ENCODE assay signal across 21 cellular contexts in the genomic region with DNA sequence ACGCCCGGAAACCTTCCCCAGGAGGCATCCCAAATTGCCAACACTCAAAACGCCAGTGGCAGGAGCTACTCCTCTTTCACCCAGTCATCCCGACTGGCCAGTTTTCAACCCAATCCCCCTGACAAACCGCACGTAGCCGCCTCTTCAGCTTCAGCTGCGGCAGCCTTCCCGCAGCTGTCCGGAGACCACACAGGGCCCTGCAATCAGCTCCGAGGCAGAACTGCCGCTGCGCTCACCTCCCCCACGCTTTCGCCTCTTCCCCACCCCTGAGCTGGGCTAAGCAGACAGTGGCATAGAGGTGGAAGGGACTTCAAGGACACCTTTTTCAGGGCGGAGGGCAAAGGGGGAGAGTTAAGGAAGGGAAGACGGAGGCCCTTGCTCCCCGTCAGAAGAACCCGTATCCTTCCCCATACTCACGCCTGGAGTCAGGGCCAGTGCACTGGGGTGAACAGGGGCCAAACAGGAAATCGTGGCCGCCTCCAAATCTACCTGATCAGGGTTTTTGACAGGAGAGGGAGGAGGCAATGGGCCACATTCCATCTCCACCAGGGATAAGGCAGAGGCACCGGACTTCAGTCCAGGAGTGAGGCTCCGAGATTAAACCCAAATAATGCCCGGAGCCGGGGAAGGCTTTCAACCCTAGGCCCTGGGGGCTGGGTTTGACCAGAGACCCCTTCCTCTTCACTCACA. TPM values are rescaled to one million over a fixed set of nuclear protein-coding genes. Genes with fewer than 3 reads are reported as not detected.
DNase-seq lines count a peak whose midpoint lies in the region; ATAC-seq and TF ChIP-seq lines count a peak whose summit lies in the region.
"Had no signal": no experiment of that assay in that cellular context is flagged by ENCODE, and none has a peak within 500 bp of the region (broad histone marks: within the 10 kb centered on the region; RNA-seq: fewer than 3 reads in every experiment).

No MANE protein-coding gene starts in this region.

- POLR2A ChIA-PET in HCT116 (lab: Charles Lee): no interaction called here

- H2AFZ ChIP-seq in HCT116 (ENCODE audit: low read depth, low read length, poor library complexity, severe bottlenecking): no peak overlapping the region

- ATAC-seq in HCT116: no peak
- ATAC-seq in HG03565 (IDR thresholded peaks at IDR 0.05; ENCODE audit: unreplicated experiment): no peak
- no peak for ATAC-seq in HG02938 (IDR thresholded peaks at IDR 0.05; ENCODE audit: unreplicated experiment)
- ATAC-seq: body of pancreas; stimulated activated naive B cell treated with anti-CD40 and anti-IgM and Interleukin-4, amounts not matched to agents 10 μg/mL and 1 μg/mL and 100 μg/mL, for 72 hours had no signal

- H3K36me3 ChIP-seq in BLaER1: no peaks in the 10 kb centered on the region
- H3K36me3 ChIP-seq in HCT116 (ENCODE audit: control insufficient read depth in 1 of 2, insufficient read depth in 2 of 2, low read length in 2 of 2): no peaks in the 10 kb centered on the region; a peak in 1 of 4 replicates
- H3K36me3 ChIP-seq: neutrophil, transverse colon had no signal

- H3K4me3 Mint-ChIP-seq in nephron: no peak overlapping the region
- no peak overlapping the region for H3K4me3 Mint-ChIP-seq in activated T-helper 2 cell treated with anti-CD3 and anti-CD28 coated beads, Interferon-gamma antibody, Interleukin-2, Interleukin-4, amounts not matched to agents 10 μg/mL and 5 μg/mL and 100 μg/mL, durations not matched to agents 14 hours and 24 hours and 36 hours (ENCODE audit: low read depth)
- H3K4me3 Mint-ChIP-seq: activated CD4-positive, alpha-beta T cell treated with anti-CD3 and anti-CD28 coated beads, Interleukin-2, amount 10 ng/mL, durations not matched to agents 24 days and 14 days; activated naive CD8-positive, alpha-beta T cell treated with anti-CD3 and anti-CD28 coated beads for 36 hours; CD8-positive, alpha-beta memory T cell; stimulated activated naive B cell treated with anti-CD40 and anti-IgM and Interleukin-4, amounts not matched to agents 10 μg/mL and 1 μg/mL and 100 μg/mL, for 72 hours had no signal

- H3K36me3 Mint-ChIP-seq in nephron (ENCODE audit: low read depth): peaks cover 3% of the 10 kb centered on the region
- no peaks in the 10 kb centered on the region for H3K36me3 Mint-ChIP-seq in activated T-helper 2 cell treated with anti-CD3 and anti-CD28 coated beads, Interferon-gamma antibody, Interleukin-2, Interleukin-4, amounts not matched to agents 10 μg/mL and 5 μg/mL and 100 μg/mL, durations not matched to agents 14 hours and 24 hours and 36 hours (ENCODE audit: low read depth)
- H3K36me3 Mint-ChIP-seq: activated naive CD8-positive, alpha-beta T cell treated with anti-CD3 and anti-CD28 coated beads for 36 hours; CD8-positive, alpha-beta memory T cell; stimulated activated naive B cell treated with anti-CD40 and anti-IgM and Interleukin-4, amounts not matched to agents 10 μg/mL and 1 μg/mL and 100 μg/mL, for 72 hours had no signal

- intact Hi-C loops in HCT116 (cut with micrococcal nuclease): no loop called here
- intact Hi-C loops in activated T-helper 2 cell treated with anti-CD3 and anti-CD28 coated beads, Interferon-gamma antibody, Interleukin-2, Interleukin-4, amounts not matched to agents 10 μg/mL and 5 μg/mL and 100 μg/mL, durations not matched to agents 14 hours and 24 hours and 36 hours (cut with micrococcal nuclease): no loop called here

- RAD21 ChIA-PET in HCT116 (lab: Charles Lee; ENCODE audit: low non-redundant PET in 1 of 2, low total read pairs in 2 of 2, uncharacterized antibody in 2 of 2, unreplicated experiment in 2 of 2): no interaction called here

- H4K20me1 ChIP-seq in BLaER1: no peaks in the 10 kb centered on the region
- H4K20me1 ChIP-seq in HCT116 (ENCODE audit: insufficient read depth): no peaks in the 10 kb centered on the region

- BruUV-seq in HCT116 (replicated peaks; lab: Mats Ljungman, UMichigan): TSS peak; percentile 42

- H3K27ac ChIP-seq in BLaER1 (no peak overlapping the region), HCT116 (ENCODE audit: low read depth, low read length) (no peak overlapping the region), coronary artery (no peak overlapping the region)
- H3K27ac ChIP-seq: body of pancreas, neutrophil, transverse colon had no signal

- no peak for TF ChIP-seq RAD21 in HCT116 (IDR thresholded peaks at IDR 0.05; ENCODE audit: low read depth)

- H3K27ac Mint-ChIP-seq in nephron: peak overlapping the region in 2 of 3 experiments; percentile 3 to 80
- no peak overlapping the region for H3K27ac Mint-ChIP-seq in activated T-helper 2 cell treated with anti-CD3 and anti-CD28 coated beads, Interferon-gamma antibody, Interleukin-2, Interleukin-4, amounts not matched to agents 10 μg/mL and 5 μg/mL and 100 μg/mL, durations not matched to agents 14 hours and 24 hours and 36 hours
- H3K27ac Mint-ChIP-seq: activated CD4-positive, alpha-beta T cell treated with anti-CD3 and anti-CD28 coated beads, Interleukin-2, amount 10 ng/mL, durations not matched to agents 24 days and 14 days; activated naive CD8-positive, alpha-beta T cell treated with anti-CD3 and anti-CD28 coated beads for 36 hours; CD8-positive, alpha-beta memory T cell; stimulated activated naive B cell treated with anti-CD40 and anti-IgM and Interleukin-4, amounts not matched to agents 10 μg/mL and 1 μg/mL and 100 μg/mL, for 72 hours had no signal

- H3K79me2 ChIP-seq in HCT116 (ENCODE audit: insufficient read depth, low read length): no peaks in the 10 kb centered on the region

- H3K9me2 ChIP-seq in HCT116 (ENCODE audit: insufficient read depth): no peaks in the 10 kb centered on the region

- DNase-seq in HCT116 (ENCODE audit: low read depth, low spot score): no peak
- peak; percentile 65 for DNase-seq in coronary artery (ENCODE audit: low spot score)
- no peak for DNase-seq in activated T-helper 2 cell treated with anti-CD3 and anti-CD28 coated beads, Interferon-gamma antibody, Interleukin-2, Interleukin-4, amounts not matched to agents 10 μg/mL and 5 μg/mL and 100 μg/mL, durations not matched to agents 14 hours and 24 hours and 36 hours (ENCODE audit: low spot score)
- DNase-seq in SHP77 treated with DMSO at 0.1 percent for 48 hours (lab: John Stamatoyannopoulos, UW): no peak
- DNase-seq: activated CD4-positive, alpha-beta T cell treated with anti-CD3 and anti-CD28 coated beads, Interleukin-2, amount 10 ng/mL, durations not matched to agents 24 days and 14 days; activated naive CD8-positive, alpha-beta T cell treated with anti-CD3 and anti-CD28 coated beads for 36 hours; activated T-cell treated with anti-CD3 and anti-CD28 coated beads for 4 hours; hippocampal formation; KG1; NCI-H2029 treated with DMSO at 0.1 percent for 48 hours; NCI-H510A; retina; stimulated activated naive B cell treated with anti-CD40 and anti-IgM and Interleukin-4, amounts not matched to agents 10 μg/mL and 1 μg/mL and 100 μg/mL, for 72 hours; transverse colon had no signal

- H3K9me3 ChIP-seq in BLaER1: no peaks in the 10 kb centered on the region
- H3K9me3 ChIP-seq in HCT116 (ENCODE audit: control insufficient read depth in 1 of 2, insufficient read depth in 1 of 2, low read depth in 1 of 2, low read length in 2 of 2): no peaks in the 10 kb centered on the region
- H3K9me3 ChIP-seq: body of pancreas, neutrophil, transverse colon had no signal

- H3K27me3 Mint-ChIP-seq in nephron (ENCODE audit: low read depth): peaks cover 42% of the 10 kb centered on the region
- H3K27me3 Mint-ChIP-seq in activated T-helper 2 cell treated with anti-CD3 and anti-CD28 coated beads, Interferon-gamma antibody, Interleukin-2, Interleukin-4, amounts not matched to agents 10 μg/mL and 5 μg/mL and 100 μg/mL, durations not matched to agents 14 hours and 24 hours and 36 hours (ENCODE audit: low read depth): peaks cover 2% of the 10 kb centered on the region
- H3K27me3 Mint-ChIP-seq: activated CD4-positive, alpha-beta T cell treated with anti-CD3 and anti-CD28 coated beads, Interleukin-2, amount 10 ng/mL, durations not matched to agents 24 days and 14 days had no signal

- TF ChIP-seq POLR2A in HCT116 (IDR thresholded peaks at IDR 0.05; ENCODE audit: borderline replicate concordance, extremely low read depth, insufficient read depth, insufficient read length): no peak

- TF ChIP-seq CTCF in HCT116 (IDR thresholded peaks at IDR 0.05 in 2 of 3, conservative IDR thresholded peaks at IDR 0.05 in 1 of 3; ENCODE audit: borderline replicate concordance in 1 of 3, insufficient read depth in 1 of 3, low read depth in 2 of 3, low read length in 2 of 3) (no peak), coronary artery (IDR thresholded peaks at IDR 0.05) (no peak), nephron (IDR thresholded peaks at IDR 0.05; ENCODE audit: unreplicated experiment in 3 of 3) (no peak)

- H3K4me1 Mint-ChIP-seq in nephron: peaks cover 19% of the 10 kb centered on the region
- H3K4me1 Mint-ChIP-seq in activated T-helper 2 cell treated with anti-CD3 and anti-CD28 coated beads, Interferon-gamma antibody, Interleukin-2, Interleukin-4, amounts not matched to agents 10 μg/mL and 5 μg/mL and 100 μg/mL, durations not matched to agents 14 hours and 24 hours and 36 hours (ENCODE audit: low read depth): no peaks in the 10 kb centered on the region
- H3K4me1 Mint-ChIP-seq: activated CD4-positive, alpha-beta T cell treated with anti-CD3 and anti-CD28 coated beads, Interleukin-2, amount 10 ng/mL, durations not matched to agents 24 days and 14 days; activated naive CD8-positive, alpha-beta T cell treated with anti-CD3 and anti-CD28 coated beads for 36 hours; CD8-positive, alpha-beta memory T cell had no signal

- H3K27me3 ChIP-seq in BLaER1 (no peaks in the 10 kb centered on the region), HCT116 (ENCODE audit: insufficient read depth, low read length) (no peaks in the 10 kb centered on the region)
- H3K27me3 ChIP-seq: body of pancreas, transverse colon had no signal

- H3K9me3 Mint-ChIP-seq in nephron: no peaks in the 10 kb centered on the region
- H3K9me3 Mint-ChIP-seq in activated T-helper 2 cell treated with anti-CD3 and anti-CD28 coated beads, Interferon-gamma antibody, Interleukin-2, Interleukin-4, amounts not matched to agents 10 μg/mL and 5 μg/mL and 100 μg/mL, durations not matched to agents 14 hours and 24 hours and 36 hours: no peaks in the 10 kb centered on the region
- H3K9me3 Mint-ChIP-seq: activated CD4-positive, alpha-beta T cell treated with anti-CD3 and anti-CD28 coated beads, Interleukin-2, amount 10 ng/mL, durations not matched to agents 24 days and 14 days; activated naive CD8-positive, alpha-beta T cell treated with anti-CD3 and anti-CD28 coated beads for 36 hours had no signal

- H3K4me1 ChIP-seq in BLaER1 (peaks cover 77% of the 10 kb centered on the region), HCT116 (ENCODE audit: control insufficient read depth in 1 of 2, insufficient read depth in 2 of 2, low read length in 2 of 2) (no peaks in the 10 kb centered on the region)
- H3K4me1 ChIP-seq: body of pancreas, transverse colon had no signal

- peak overlapping the region; percentile 56 for H3K4me2 ChIP-seq in BLaER1
- no peak overlapping the region for H3K4me2 ChIP-seq in HCT116 (ENCODE audit: low read length)

- CTCF ChIA-PET in HCT116 (lab: Charles Lee): interaction anchor here (1.4 kb wide), 1 partner anchor 207 kb away, joined by 7 read pairs; no protein-coding TSS in a partner anchor

- no peak overlapping the region for H3K4me3 ChIP-seq in BLaER1
- no peak overlapping the region for H3K4me3 ChIP-seq in HCT116 (replicated peaks in 1 of 2; ENCODE audit: low read depth in 1 of 2, low read length in 2 of 2)
- no peak overlapping the region for H3K4me3 ChIP-seq in coronary artery
- H3K4me3 ChIP-seq: body of pancreas, transverse colon had no signal

- no peak overlapping the region for H3K9ac ChIP-seq in BLaER1
- no peak overlapping the region for H3K9ac ChIP-seq in HCT116 (ENCODE audit: low read length)

RNA-seq across cellular contexts. Expression of gene CYP26B1, which starts 16.8 kb away (rescaled TPM):
- total RNA-seq in HCT116 (2021; ENCODE audit: unreplicated experiment): 21.1 TPM
- polyA plus RNA-seq in HCT116 (2012): 11.6 and 11.9 TPM in 2 replicates
- total RNA-seq in activated T-helper 2 cell treated with anti-CD3 and anti-CD28 coated beads, Interferon-gamma antibody, Interleukin-2, Interleukin-4, amounts not matched to agents 10 μg/mL and 5 μg/mL and 100 μg/mL, durations not matched to agents 14 hours and 24 hours and 36 hours: not detected in 2 replicates
- total RNA-seq: activated CD4-positive, alpha-beta T cell treated with anti-CD3 and anti-CD28 coated beads, Interleukin-2, amount 10 ng/mL, durations not matched to agents 24 days and 14 days; activated naive CD8-positive, alpha-beta T cell treated with anti-CD3 and anti-CD28 coated beads for 36 hours; CD8-positive, alpha-beta memory T cell had no signal
- polyA plus RNA-seq: CD8-positive, alpha-beta memory T cell had no signal

Comparison
In these comparisons a context has a peak if more than half of its experiments do, and no peak if none do; other contexts are left out.
1. RNA of gene CYP26B1, which starts 16.8 kb away (total RNA-seq): 21.1 TPM in HCT116 (single experiment); not detected in activated T-helper 2 cell treated with anti-CD3 and anti-CD28 coated beads, Interferon-gamma antibody, Interleukin-2, Interleukin-4, amounts not matched to agents 10 μg/mL and 5 μg/mL and 100 μg/mL, durations not matched to agents 14 hours and 24 hours and 36 hours; every median in the first group is over 10 times any median in the second.